In the genomic region with DNA sequence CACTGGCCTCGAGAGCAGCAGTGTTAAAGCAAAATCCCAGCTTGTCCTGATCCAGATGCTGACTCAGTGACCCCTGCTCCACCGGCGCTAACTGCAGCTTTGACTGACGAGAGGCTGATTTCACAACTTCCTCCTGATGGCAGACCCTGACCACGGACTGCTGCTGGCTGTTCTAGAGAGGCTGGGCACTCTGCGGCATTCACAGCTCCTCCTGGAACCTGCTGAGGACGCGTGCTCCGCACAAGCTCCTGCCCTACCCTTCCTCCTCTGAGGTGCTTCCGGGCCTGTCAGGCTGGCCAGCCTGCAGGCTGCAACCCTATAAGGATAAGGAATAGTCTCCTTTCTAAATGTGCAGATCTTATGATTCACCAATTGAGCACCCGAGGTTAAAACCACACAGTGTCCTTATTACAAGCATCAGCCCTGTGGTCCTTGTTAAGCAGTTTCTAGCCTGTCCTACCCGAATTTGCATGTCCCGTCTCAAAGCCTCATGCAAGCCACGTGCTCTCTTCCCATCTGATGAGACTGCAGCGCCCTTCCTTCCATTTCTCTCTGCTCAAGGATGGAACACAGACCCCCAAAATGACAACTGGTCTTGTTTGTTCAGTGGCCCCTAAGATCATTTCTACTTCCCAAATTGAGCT, we compare ENCODE assay signal across 2 cellular contexts.
TF ChIP-seq lines count a peak whose summit lies in the region.

No MANE protein-coding gene starts in this region.

TF ChIP-seq in IMR-90, 13 proteins besides CTCF, POLR2A, EP300 and RAD21 (continued from another document):
- TF ChIP-seq MAZ (IDR thresholded peaks at IDR 0.05; ENCODE audit: borderline replicate concordance, low read depth, low read length) (no peak), BHLHE40 (IDR thresholded peaks at IDR 0.05; ENCODE audit: low read depth, low read length) (peak; percentile 46; the same call in 1 of the 2 replicates), MXI1 (IDR thresholded peaks at IDR 0.05; ENCODE audit: borderline replicate concordance, low read depth, low read length) (no peak), FOS (IDR thresholded peaks at IDR 0.05; ENCODE audit: low read depth, low read length) (peak; percentile 64; the same call in 1 of the 2 replicates), RCOR1 (IDR thresholded peaks at IDR 0.05; ENCODE audit: insufficient replicate concordance, low read length) (no peak), CHD1 (IDR thresholded peaks at IDR 0.05; ENCODE audit: low read depth, low read length) (no peak), USF2 (IDR thresholded peaks at IDR 0.05; ENCODE audit: low read depth, low read length) (no peak), MAFK (IDR thresholded peaks at IDR 0.05; ENCODE audit: low read depth, low read length) (no peak; the same call in 1 of the 2 replicates), SMC3 (IDR thresholded peaks at IDR 0.05; ENCODE audit: low read depth, low read length) (no peak; the same call in 1 of the 2 replicates)
- TF ChIP-seq, protein P1, sequence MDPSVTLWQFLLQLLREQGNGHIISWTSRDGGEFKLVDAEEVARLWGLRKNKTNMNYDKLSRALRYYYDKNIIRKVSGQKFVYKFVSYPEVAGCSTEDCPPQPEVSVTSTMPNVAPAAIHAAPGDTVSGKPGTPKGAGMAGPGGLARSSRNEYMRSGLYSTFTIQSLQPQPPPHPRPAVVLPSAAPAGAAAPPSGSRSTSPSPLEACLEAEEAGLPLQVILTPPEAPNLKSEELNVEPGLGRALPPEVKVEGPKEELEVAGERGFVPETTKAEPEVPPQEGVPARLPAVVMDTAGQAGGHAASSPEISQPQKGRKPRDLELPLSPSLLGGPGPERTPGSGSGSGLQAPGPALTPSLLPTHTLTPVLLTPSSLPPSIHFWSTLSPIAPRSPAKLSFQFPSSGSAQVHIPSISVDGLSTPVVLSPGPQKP (IDR thresholded peaks at IDR 0.05; ENCODE audit: borderline replicate concordance, low read depth, low read length) = no peak

TF ChIP-seq in SK-N-SH treated with all-trans-retinoic acid at 6 μM for 48 hours, 23 proteins besides CTCF, POLR2A, EP300 and RAD21:
- TF ChIP-seq, protein P2, sequence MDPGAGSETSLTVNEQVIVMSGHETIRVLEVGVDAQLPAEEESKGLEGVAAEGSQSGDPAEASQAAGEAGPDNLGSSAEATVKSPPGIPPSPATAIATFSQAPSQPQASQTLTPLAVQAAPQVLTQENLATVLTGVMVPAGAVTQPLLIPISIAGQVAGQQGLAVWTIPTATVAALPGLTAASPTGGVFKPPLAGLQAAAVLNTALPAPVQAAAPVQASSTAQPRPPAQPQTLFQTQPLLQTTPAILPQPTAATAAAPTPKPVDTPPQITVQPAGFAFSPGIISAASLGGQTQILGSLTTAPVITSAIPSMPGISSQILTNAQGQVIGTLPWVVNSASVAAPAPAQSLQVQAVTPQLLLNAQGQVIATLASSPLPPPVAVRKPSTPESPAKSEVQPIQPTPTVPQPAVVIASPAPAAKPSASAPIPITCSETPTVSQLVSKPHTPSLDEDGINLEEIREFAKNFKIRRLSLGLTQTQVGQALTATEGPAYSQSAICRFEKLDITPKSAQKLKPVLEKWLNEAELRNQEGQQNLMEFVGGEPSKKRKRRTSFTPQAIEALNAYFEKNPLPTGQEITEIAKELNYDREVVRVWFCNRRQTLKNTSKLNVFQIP (CRISPR knock-in tag; IDR thresholded peaks at IDR 0.05; ENCODE audit: borderline replicate concordance, low read depth) = no peak
- TF ChIP-seq PATZ1 (CRISPR knock-in tag; IDR thresholded peaks at IDR 0.05; ENCODE audit: borderline replicate concordance) = no peak
- no peak for TF ChIP-seq PPARA (CRISPR knock-in tag; IDR thresholded peaks at IDR 0.05; ENCODE audit: borderline replicate concordance)
- TF ChIP-seq BACH2 (CRISPR knock-in tag; IDR thresholded peaks at IDR 0.05; ENCODE audit: borderline replicate concordance) = no peak
- TF ChIP-seq ZNF565 (CRISPR knock-in tag; conservative IDR thresholded peaks at IDR 0.05; ENCODE audit: low read depth) = no peak
- TF ChIP-seq, protein P3, sequence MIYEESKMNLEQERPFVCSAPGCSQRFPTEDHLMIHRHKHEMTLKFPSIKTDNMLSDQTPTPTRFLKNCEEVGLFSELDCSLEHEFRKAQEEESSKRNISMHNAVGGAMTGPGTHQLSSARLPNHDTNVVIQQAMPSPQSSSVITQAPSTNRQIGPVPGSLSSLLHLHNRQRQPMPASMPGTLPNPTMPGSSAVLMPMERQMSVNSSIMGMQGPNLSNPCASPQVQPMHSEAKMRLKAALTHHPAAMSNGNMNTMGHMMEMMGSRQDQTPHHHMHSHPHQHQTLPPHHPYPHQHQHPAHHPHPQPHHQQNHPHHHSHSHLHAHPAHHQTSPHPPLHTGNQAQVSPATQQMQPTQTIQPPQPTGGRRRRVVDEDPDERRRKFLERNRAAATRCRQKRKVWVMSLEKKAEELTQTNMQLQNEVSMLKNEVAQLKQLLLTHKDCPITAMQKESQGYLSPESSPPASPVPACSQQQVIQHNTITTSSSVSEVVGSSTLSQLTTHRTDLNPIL (CRISPR knock-in tag; IDR thresholded peaks at IDR 0.05; ENCODE audit: low read depth) = no peak
- TF ChIP-seq ZFP3 (CRISPR knock-in tag; IDR thresholded peaks at IDR 0.05) = no peak
- TF ChIP-seq ZNF70 (CRISPR knock-in tag; IDR thresholded peaks at IDR 0.05) = no peak
- TF ChIP-seq RARB (CRISPR knock-in tag; IDR thresholded peaks at IDR 0.05) = no peak
- no peak for TF ChIP-seq ESRRG (CRISPR knock-in tag; IDR thresholded peaks at IDR 0.05)
- TF ChIP-seq ZC3H10 (CRISPR knock-in tag; IDR thresholded peaks at IDR 0.05) = no peak
- no peak for TF ChIP-seq TOX (CRISPR knock-in tag; IDR thresholded peaks at IDR 0.05; ENCODE audit: borderline replicate concordance)
- no peak for TF ChIP-seq ARNTL (CRISPR knock-in tag; IDR thresholded peaks at IDR 0.05; ENCODE audit: borderline replicate concordance, low read depth)
- no peak for TF ChIP-seq ISL1 (CRISPR knock-in tag; IDR thresholded peaks at IDR 0.05)
- TF ChIP-seq OSR1 (CRISPR knock-in tag; IDR thresholded peaks at IDR 0.05) = no peak
- no peak for TF ChIP-seq GLIS3 (CRISPR knock-in tag; IDR thresholded peaks at IDR 0.05)
